In the genomic region with DNA sequence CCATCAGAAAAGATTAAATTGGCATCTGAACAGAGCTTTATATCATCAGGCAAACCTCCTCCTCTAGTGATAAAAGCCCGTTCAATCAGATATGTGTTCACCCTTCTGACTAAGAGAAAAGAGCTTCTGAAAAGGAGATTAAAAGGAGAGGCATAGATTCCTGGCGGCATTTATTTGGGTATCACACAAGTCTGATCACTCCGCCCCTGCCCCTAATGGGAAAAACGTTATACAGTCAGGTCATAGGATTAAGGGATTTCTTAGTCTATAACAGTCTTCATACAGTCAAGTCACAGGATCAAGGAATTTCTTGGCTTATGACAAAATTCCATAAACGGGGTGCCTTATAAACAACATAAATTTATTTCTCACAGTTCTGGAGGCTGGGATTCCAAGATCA, we compare ENCODE assay signal across 21 cellular contexts.
DNase-seq lines count a peak whose midpoint lies in the region; ATAC-seq and TF ChIP-seq lines count a peak whose summit lies in the region.
"Had no signal": no experiment of that assay in that cellular context is flagged by ENCODE, and none has a peak within 500 bp of the region (broad histone marks: within the 10 kb centered on the region; RNA-seq: fewer than 3 reads in every experiment).

No MANE protein-coding gene starts in this region.

- H3K27me3 Mint-ChIP-seq in activated T-cell treated with anti-CD3 and anti-CD28 coated beads, Interleukin-2, amount 50 U/mL, for 24 hours = no peaks in the 10 kb centered on the region
- H3K27me3 Mint-ChIP-seq in activated T-cell treated with anti-CD3 and anti-CD28 coated beads, Interleukin-2, amount 50 U/mL, for 4 hours (ENCODE audit: low read depth) = no peaks in the 10 kb centered on the region
- H3K27me3 Mint-ChIP-seq in CD8-positive, alpha-beta T cell (ENCODE audit: low read depth) = no peaks in the 10 kb centered on the region
- H3K27me3 Mint-ChIP-seq: B cell had no signal

- POLR2A ChIA-PET in CD8-positive, alpha-beta T cell (lab: Charles Lee) = interaction anchor here (0.8 to 1.6 kb wide), 2 partner anchors 11 to 276 kb away, joined by 3 to 4 read pairs; no protein-coding TSS in a partner anchor

- H3K4me1 Mint-ChIP-seq in activated T-cell treated with anti-CD3 and anti-CD28 coated beads, Interleukin-2, amount 50 U/mL, for 24 hours (ENCODE audit: low read depth) = peaks cover 79% of the 10 kb centered on the region
- H3K4me1 Mint-ChIP-seq in activated T-cell treated with anti-CD3 and anti-CD28 coated beads, Interleukin-2, amount 50 U/mL, for 4 hours (ENCODE audit: low read depth) = peaks cover 71% of the 10 kb centered on the region
- peaks cover 72% of the 10 kb centered on the region for H3K4me1 Mint-ChIP-seq in CD8-positive, alpha-beta T cell (ENCODE audit: low read depth)

- no peak for ATAC-seq in activated T-cell treated with anti-CD3 and anti-CD28 coated beads, Interleukin-2, amount 50 U/mL, for 4 hours
- ATAC-seq in CD8-positive, alpha-beta T cell = no peak
- ATAC-seq: Right ventricle myocardium inferior had no signal

- peaks cover 59% of the 10 kb centered on the region for H3K4me1 ChIP-seq in CD8-positive, alpha-beta T cell (ENCODE audit: insufficient read depth, low read length)

- no peak overlapping the region for H3K27ac ChIP-seq in CD8-positive, alpha-beta T cell (ENCODE audit: low read depth, low read length)
- H3K27ac ChIP-seq: 22Rv1, C4-2B, PC-9 had no signal

- H3K36me3 ChIP-seq in CD8-positive, alpha-beta T cell (ENCODE audit: insufficient read depth, low read length) = no peaks in the 10 kb centered on the region
- H3K36me3 ChIP-seq: MG63 had no signal

- intact Hi-C loops in CD8-positive, alpha-beta T cell (cut with DNase I, micrococcal nuclease) = no loop called here
- intact Hi-C loops in posterior cingulate gyrus (cut with DNase I) = no loop called here

- H3K27me3 ChIP-seq in CD8-positive, alpha-beta T cell (ENCODE audit: insufficient read depth, low read length) = no peaks in the 10 kb centered on the region
- H3K27me3 ChIP-seq: MG63 had no signal

- H3K4me3 ChIP-seq in CD8-positive, alpha-beta T cell (ENCODE audit: low read depth, low read length) = no peak overlapping the region
- H3K4me3 ChIP-seq in retinal pigment epithelial cell (ENCODE audit: low read length) = no peak overlapping the region
- H3K4me3 ChIP-seq: MG63, PC-9 had no signal

- CTCF ChIA-PET in CD8-positive, alpha-beta T cell (lab: Charles Lee) = interaction anchor here (1.0 to 2.3 kb wide), 3 partner anchors 37 to 162 kb away, joined by 3 to 6 read pairs (median 3); no protein-coding TSS in a partner anchor

- no peak overlapping the region for H3K4me3 Mint-ChIP-seq in activated T-cell treated with anti-CD3 and anti-CD28 coated beads, Interleukin-2, amount 50 U/mL, for 24 hours
- no peak overlapping the region for H3K4me3 Mint-ChIP-seq in activated T-cell treated with anti-CD3 and anti-CD28 coated beads, Interleukin-2, amount 50 U/mL, for 4 hours
- no peak overlapping the region for H3K4me3 Mint-ChIP-seq in CD8-positive, alpha-beta T cell
- H3K4me3 Mint-ChIP-seq: B cell had no signal

- H3K36me3 Mint-ChIP-seq in activated T-cell treated with anti-CD3 and anti-CD28 coated beads, Interleukin-2, amount 50 U/mL, for 24 hours (ENCODE audit: low read depth) = peaks cover 47% of the 10 kb centered on the region
- H3K36me3 Mint-ChIP-seq in activated T-cell treated with anti-CD3 and anti-CD28 coated beads, Interleukin-2, amount 50 U/mL, for 4 hours (ENCODE audit: insufficient read depth) = peaks cover 4% of the 10 kb centered on the region
- H3K36me3 Mint-ChIP-seq in CD8-positive, alpha-beta T cell = peaks cover 8% of the 10 kb centered on the region

- peak; percentile 6 for DNase-seq in NCI-H82 (lab: John Stamatoyannopoulos, UW)
- no peak for DNase-seq in NCI-H82 treated with DMSO at 0.1 percent for 48 hours (lab: John Stamatoyannopoulos, UW; ENCODE audit: unreplicated experiment)
- no peak for DNase-seq in activated T-cell treated with anti-CD3 and anti-CD28 coated beads, Interleukin-2, amount 50 U/mL, for 24 hours
- no peak for DNase-seq in activated T-cell treated with anti-CD3 and anti-CD28 coated beads, Interleukin-2, amount 50 U/mL, for 4 hours
- DNase-seq in CD8-positive, alpha-beta T cell = no peak
- peak; percentile 74 for DNase-seq in retinal pigment epithelial cell (ENCODE audit: low read depth)
- DNase-seq in posterior cingulate gyrus = no peak
- DNase-seq: IMR-90, KG1, MG63, NCI-H1105 treated with DMSO at 0.1 percent for 48 hours, NCI-H146, NCI-H1930, NCI-H446, NCI-H524 treated with DMSO at 0.1 percent for 48 hours, NCI-H774, PC-9 had no signal

- H3K9me3 Mint-ChIP-seq in activated T-cell treated with anti-CD3 and anti-CD28 coated beads, Interleukin-2, amount 50 U/mL, for 24 hours = peaks cover 26% of the 10 kb centered on the region
- H3K9me3 Mint-ChIP-seq in activated T-cell treated with anti-CD3 and anti-CD28 coated beads, Interleukin-2, amount 50 U/mL, for 4 hours = peaks cover 7% of the 10 kb centered on the region
- peaks cover 2% of the 10 kb centered on the region for H3K9me3 Mint-ChIP-seq in CD8-positive, alpha-beta T cell

- H3K27ac Mint-ChIP-seq in activated T-cell treated with anti-CD3 and anti-CD28 coated beads, Interleukin-2, amount 50 U/mL, for 24 hours = peak overlapping the region; percentile 16
- peak overlapping the region; percentile 19 for H3K27ac Mint-ChIP-seq in CD8-positive, alpha-beta T cell
- H3K27ac Mint-ChIP-seq: B cell had no signal

- TF ChIP-seq CTCF in CD8-positive, alpha-beta T cell (IDR thresholded peaks at IDR 0.05) = no peak
- TF ChIP-seq CTCF in retinal pigment epithelial cell (conservative IDR thresholded peaks at IDR 0.05; ENCODE audit: low read depth, low read length) = no peak

- no peaks in the 10 kb centered on the region for H3K9me3 ChIP-seq in CD8-positive, alpha-beta T cell (ENCODE audit: low read length)
- H3K9me3 ChIP-seq: MG63 had no signal

Comparison
In these comparisons a context has a peak if more than half of its experiments do, and no peak if none do; other contexts are left out.
1. DNase-seq: peak in NCI-H82 (single experiment) and retinal pigment epithelial cell (single experiment); none in NCI-H82 treated with DMSO at 0.1 percent for 48 hours (single experiment), activated T-cell treated with anti-CD3 and anti-CD28 coated beads, Interleukin-2, amount 50 U/mL, for 24 hours (single experiment), activated T-cell treated with anti-CD3 and anti-CD28 coated beads, Interleukin-2, amount 50 U/mL, for 4 hours (single experiment), CD8-positive, alpha-beta T cell (0 of 7) and posterior cingulate gyrus (0 of 10).